Comparison of ENCODE assay signal across 13 cellular contexts in the genomic region with DNA sequence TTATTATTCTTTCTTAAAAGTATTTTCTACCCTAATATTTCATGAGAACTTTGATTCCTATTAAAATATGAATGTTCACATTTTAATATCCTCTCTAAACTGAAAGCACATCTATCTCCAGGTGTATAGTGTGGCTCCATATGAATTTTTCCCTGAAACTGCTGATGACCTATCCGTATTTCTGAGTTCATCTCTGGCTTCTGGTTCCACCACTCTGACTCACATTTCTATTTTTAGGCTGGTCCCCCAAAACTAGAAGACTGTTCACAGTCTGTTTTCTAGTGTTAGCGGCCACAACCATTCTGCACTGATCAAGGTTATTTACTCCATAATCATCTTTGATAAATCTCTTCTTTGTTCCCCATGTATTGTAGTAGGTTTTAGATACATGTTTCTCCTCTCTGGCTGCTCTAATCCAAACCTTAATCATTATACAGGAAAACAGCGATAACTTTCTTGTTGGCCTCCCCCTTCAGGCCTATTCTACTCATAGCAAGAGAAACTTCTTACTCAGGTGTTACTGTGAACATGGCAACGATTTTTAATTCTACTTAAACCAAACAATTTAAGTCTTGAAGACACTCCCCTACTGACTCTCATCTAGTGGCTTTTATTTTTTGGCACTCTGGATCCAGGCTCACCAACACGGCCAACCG. TPM values are rescaled to one million over a fixed set of nuclear protein-coding genes. Genes with fewer than 3 reads are reported as not detected.
DNase-seq lines count a peak whose midpoint lies in the region; ATAC-seq and TF ChIP-seq lines count a peak whose summit lies in the region.
"Had no signal": no experiment of that assay in that cellular context is flagged by ENCODE, and none has a peak within 500 bp of the region (broad histone marks: within the 10 kb centered on the region; RNA-seq: fewer than 3 reads in every experiment).

No MANE protein-coding gene starts in this region.

- DNase-seq in A673 (ENCODE audit: low spot score) (no peak), GM12864 (ENCODE audit: low read depth) (no peak), PC-9 (no peak), fibroblast of mammary gland (ENCODE audit: low read depth) (peak; percentile 7), ovary (no peak), aorta (no peak)
- DNase-seq: CD8-positive, alpha-beta T cell; dorsolateral prefrontal cortex; heart right ventricle; NCI-H1930; stimulated activated CD4-positive, alpha-beta T cell treated with anti-CD3 and anti-CD28 coated beads, Interleukin-4, amount 100 ng/mL, for 24 hours had no signal

- no peaks in the 10 kb centered on the region; the same call in 1 of the 2 replicates for H3K79me2 ChIP-seq in PC-9 (ENCODE audit: low read depth)

- H3K27ac ChIP-seq in A673 (ENCODE audit: low read depth, low read length, poor library complexity, severe bottlenecking) (no peak overlapping the region), PC-9 (no peak overlapping the region), ovary (no peak overlapping the region), aorta (ENCODE audit: low read depth in 1 of 2, low read length in 2 of 2) (no peak overlapping the region)
- H3K27ac ChIP-seq: dorsolateral prefrontal cortex, heart right ventricle had no signal

- 79 to 89% (median 84%) methylated on average over 6 of the region's 6 CpGs for WGBS in ovary, 3 donors
- 79 to 80% methylated on average over 6 of the region's 6 CpGs for WGBS in aorta, 2 donors

- H3K9me2 ChIP-seq in PC-9 (ENCODE audit: insufficient read depth) = no peaks in the 10 kb centered on the region

- no peak for TF ChIP-seq POLR2A in ovary (IDR thresholded peaks at IDR 0.05)

- H3K9me3 ChIP-seq in A673 (ENCODE audit: low read depth, low read length, poor library complexity, severe bottlenecking) (peaks cover 17% of the 10 kb centered on the region), PC-9 (ENCODE audit: insufficient read depth, low read depth) (peaks cover 17% of the 10 kb centered on the region; the same call in 1 of the 2 replicates), ovary (no peaks in the 10 kb centered on the region), aorta (ENCODE audit: control insufficient read depth, low read length) (no peaks in the 10 kb centered on the region)

- H4K20me1 ChIP-seq in PC-9 (ENCODE audit: insufficient read depth) = 0 out of 2 replicates have a peak, but pooled peaks cover 10% of the 10 kb centered on the region

- no peak overlapping the region for H3K4me2 ChIP-seq in PC-9

- POLR2A ChIA-PET in A673 (lab: Charles Lee; ENCODE audit: low non-redundant PET) (no interaction called here), PC-9 (lab: Charles Lee; ENCODE audit: unreplicated experiment) (interaction anchor here (0.8 kb wide), 1 partner anchor 76 kb away, joined by 4 read pairs; no protein-coding TSS in a partner anchor)

- intact Hi-C loops in A673 (cut with micrococcal nuclease; ENCODE audit: unreplicated experiment) (no loop called here), PC-9 (cut with micrococcal nuclease; ENCODE audit: unreplicated experiment) (no loop called here), ovary (cut with DNase I) (no loop called here), aorta (cut with DNase I) (no loop called here)

- no peak overlapping the region for H2AFZ ChIP-seq in PC-9

- CTCF ChIA-PET in A673 (lab: Charles Lee) = no interaction called here
- CTCF ChIA-PET in PC-9 (lab: Charles Lee) = no interaction called here

- BruUV-seq in A673 (replicated peaks; lab: Mats Ljungman, UMichigan) (no TSS peak), PC-9 (replicated peaks; lab: Mats Ljungman, UMichigan) (no TSS peak)

- peaks cover 33% of the 10 kb centered on the region for H3K36me3 ChIP-seq in A673 (ENCODE audit: insufficient read depth, low read length, poor library complexity, severe bottlenecking)
- peaks cover 48% of the 10 kb centered on the region for H3K36me3 ChIP-seq in PC-9 (ENCODE audit: low read depth)
- H3K36me3 ChIP-seq in ovary = no peaks in the 10 kb centered on the region
- H3K36me3 ChIP-seq in aorta (ENCODE audit: control insufficient read depth in 1 of 2, insufficient read depth in 2 of 2, low read length in 1 of 2) = peaks cover 0 to 4% of the 10 kb centered on the region in 2 donors

- H3K4me3 ChIP-seq in A673 (ENCODE audit: low read depth, low read length, poor library complexity, severe bottlenecking) (no peak overlapping the region), GM12864 (ENCODE audit: low read depth, low read length) (no peak overlapping the region), PC-9 (no peak overlapping the region), fibroblast of mammary gland (ENCODE audit: control insufficient read depth, low read depth, low read length) (no peak overlapping the region), ovary (no peak overlapping the region), aorta (ENCODE audit: low read length in 2 of 2) (no peak overlapping the region)
- H3K4me3 ChIP-seq: dorsolateral prefrontal cortex, heart right ventricle had no signal

- H3K27me3 ChIP-seq in A673 (replicated peaks; ENCODE audit: insufficient read depth, low read depth, low read length, poor library complexity) (no peaks in the 10 kb centered on the region), PC-9 (ENCODE audit: insufficient read depth, low read depth) (no peaks in the 10 kb centered on the region), ovary (no peaks in the 10 kb centered on the region), aorta (ENCODE audit: control insufficient read depth in 1 of 2, insufficient read depth in 2 of 2, low read length in 1 of 2) (no peaks in the 10 kb centered on the region)
- H3K27me3 ChIP-seq: dorsolateral prefrontal cortex, heart right ventricle had no signal

- TF ChIP-seq EP300 in ovary (IDR thresholded peaks at IDR 0.05) = no peak

- ATAC-seq in HG02763 (IDR thresholded peaks at IDR 0.05; ENCODE audit: unreplicated experiment) = no peak
- ATAC-seq in HG03439 (IDR thresholded peaks at IDR 0.05; ENCODE audit: unreplicated experiment) = no peak
- no peak for ATAC-seq in aorta (ENCODE audit: low FRiP score)
- ATAC-seq: CD8-positive, alpha-beta T cell; heart right ventricle had no signal

- no peaks in the 10 kb centered on the region for H3F3A ChIP-seq in PC-9 (ENCODE audit: insufficient read depth, low read depth)

- 0 out of 2 replicates have a peak, but pooled peaks have one; percentile 27 for TF ChIP-seq CTCF in A673 (conservative IDR thresholded peaks at IDR 0.05; ENCODE audit: low read depth, low read length)
- peak; percentile 8 for TF ChIP-seq CTCF in GM12864 (IDR thresholded peaks at IDR 0.05; ENCODE audit: low read depth, low read length, missing control alignments)
- peak; percentile 16; the same call in 1 of the 2 replicates for TF ChIP-seq CTCF in PC-9 (conservative IDR thresholded peaks at IDR 0.05)
- peak; percentile 7 for TF ChIP-seq CTCF in fibroblast of mammary gland (conservative IDR thresholded peaks at IDR 0.05; ENCODE audit: control insufficient read depth, insufficient read depth, low read depth, low read length)
- TF ChIP-seq CTCF in ovary (IDR thresholded peaks at IDR 0.05) = no peak

- H3K4me1 ChIP-seq in A673 (ENCODE audit: insufficient read depth, low read length, poor library complexity, severe bottlenecking) (no peaks in the 10 kb centered on the region), PC-9 (replicated peaks; ENCODE audit: insufficient read depth) (no peaks in the 10 kb centered on the region), ovary (ENCODE audit: insufficient read depth) (no peaks in the 10 kb centered on the region), aorta (ENCODE audit: control insufficient read depth in 1 of 2, insufficient read depth in 2 of 2, low read length in 2 of 2) (no peaks in the 10 kb centered on the region)

RNA-seq across cellular contexts. Expression of a gene that starts 12.8 kb away (rescaled TPM):
- total RNA-seq in A673 (2021) (42.2 and 48.4 TPM in 2 replicates), PC-9 (2021) (40.3 and 48.6 TPM in 2 replicates), ovary (10 to 100 TPM; 20.3 to 46.1 (median 28.1) TPM), aorta (10 to 100 TPM; 46.9 to 52.1 TPM)
- polyA plus RNA-seq in ovary (10 to 100 TPM; 25.5 to 39.0 TPM), aorta (10 to 100 TPM; 11.3 to 32.7 TPM)

Comparison
In these comparisons a context has a peak if more than half of its experiments do, and no peak if none do; other contexts are left out.
1. CTCF ChIP-seq: peak in A673 (single experiment), GM12864 (single experiment), PC-9 (single experiment) and fibroblast of mammary gland (single experiment); none in ovary (0 of 3).